9 cellular contexts compared by ENCODE assay signal in the genomic region with DNA sequence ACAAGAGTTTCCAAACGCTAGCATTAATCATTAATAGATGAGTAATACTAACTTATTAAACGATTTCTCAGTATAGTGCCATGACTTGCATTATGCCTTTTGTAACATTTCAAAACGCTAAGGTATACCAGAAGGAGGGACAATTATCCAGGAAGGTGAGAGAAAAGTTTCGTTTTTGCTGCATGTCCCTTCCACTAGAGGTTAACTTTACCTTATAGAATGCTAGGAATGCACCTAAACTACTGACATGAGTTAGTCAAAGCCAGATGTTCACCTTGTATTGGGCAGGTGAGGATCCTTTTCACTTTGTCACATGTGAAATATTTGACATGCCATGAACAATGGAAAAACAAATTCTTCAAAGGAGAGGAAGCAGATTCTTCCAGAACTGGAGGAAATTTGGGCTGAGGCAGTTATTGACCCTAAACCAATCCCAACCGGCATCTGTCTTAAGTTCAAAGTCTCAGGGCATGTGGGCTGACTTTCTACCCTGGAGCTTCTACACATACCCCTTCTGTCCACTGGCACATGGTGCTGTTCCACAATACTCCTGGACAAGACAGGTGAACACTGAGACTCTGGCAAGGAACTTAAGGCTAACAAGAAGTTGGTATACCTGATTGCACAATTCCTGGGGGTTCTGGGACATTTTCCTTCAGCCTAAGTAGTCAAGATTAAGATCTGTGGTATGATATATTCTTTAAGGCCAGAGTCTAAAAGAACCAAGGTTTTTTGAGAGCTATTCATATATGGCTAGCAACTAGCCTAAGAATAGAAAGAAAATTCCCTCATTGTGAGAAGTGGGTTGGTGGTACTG. TPM values are rescaled to one million over a fixed set of nuclear protein-coding genes. Genes with fewer than 3 reads are reported as not detected.
DNase-seq lines count a peak whose midpoint lies in the region; ATAC-seq, FAIRE-seq and TF ChIP-seq lines count a peak whose summit lies in the region.
"Had no signal": no experiment of that assay in that cellular context is flagged by ENCODE, and none has a peak within 500 bp of the region (broad histone marks: within the 10 kb centered on the region; RNA-seq: fewer than 3 reads in every experiment).

No MANE protein-coding gene starts in this region.

- no peak for FAIRE-seq in HTR-8/SVneo (lab: Jason Lieb, UNC)

- intact Hi-C loops in Caco-2 (cut with micrococcal nuclease; ENCODE audit: unreplicated experiment) = loop anchor here (1.0 to 10.0 kb wide), 6 partner anchors 13 to 379 kb away; no protein-coding TSS in a partner anchor

- no peak for TF ChIP-seq CTCF in Caco-2 (IDR thresholded peaks at IDR 0.05; ENCODE audit: insufficient read depth in 1 of 2, low read depth in 1 of 2, low read length in 1 of 2, severe bottlenecking in 1 of 2, unreplicated experiment in 1 of 2)
- no peak for TF ChIP-seq CTCF in fibroblast of pulmonary artery (IDR thresholded peaks at IDR 0.05; ENCODE audit: low read length, missing control alignments)
- no peak for TF ChIP-seq CTCF in osteocyte (IDR thresholded peaks at IDR 0.05)

- H3K36me3 ChIP-seq in Caco-2 (ENCODE audit: control insufficient read depth, insufficient read depth, low read length) = no peaks in the 10 kb centered on the region

- CTCF ChIA-PET in Caco-2 (lab: Charles Lee) = no interaction called here

- no peak for ATAC-seq in T-helper 17 cell

- peaks cover 24% of the 10 kb centered on the region for H3K36me3 Mint-ChIP-seq in Caco-2 (ENCODE audit: insufficient read depth, unreplicated experiment)
- H3K36me3 Mint-ChIP-seq in T-helper 17 cell (ENCODE audit: low read depth) = peaks cover 5% of the 10 kb centered on the region
- H3K36me3 Mint-ChIP-seq in osteocyte (ENCODE audit: unreplicated experiment) = no peaks in the 10 kb centered on the region

- POLR2A ChIA-PET in Caco-2 (lab: Charles Lee) = no interaction called here

- H3K4me3 Mint-ChIP-seq in Caco-2 (ENCODE audit: unreplicated experiment) = peak overlapping the region; percentile 89
- peak overlapping the region; percentile 93 for H3K4me3 Mint-ChIP-seq in T-helper 17 cell
- H3K4me3 Mint-ChIP-seq in osteocyte (ENCODE audit: unreplicated experiment) = peak overlapping the region; percentile 81

- H3K9me3 Mint-ChIP-seq in Caco-2 (ENCODE audit: unreplicated experiment) (no peaks in the 10 kb centered on the region), osteocyte (ENCODE audit: unreplicated experiment) (no peaks in the 10 kb centered on the region)

- H3K27me3 ChIP-seq in Caco-2 (replicated peaks; ENCODE audit: control insufficient read depth, insufficient read depth, low read length) = no peaks in the 10 kb centered on the region

- peaks cover 19% of the 10 kb centered on the region for H3K4me1 ChIP-seq in Caco-2

- H3K4me1 Mint-ChIP-seq in Caco-2 (ENCODE audit: low read depth, unreplicated experiment) (no peaks in the 10 kb centered on the region), T-helper 17 cell (peaks cover 10% of the 10 kb centered on the region), osteocyte (ENCODE audit: unreplicated experiment) (peaks cover 23% of the 10 kb centered on the region)

- peak overlapping the region; percentile 82 for H3K27ac Mint-ChIP-seq in Caco-2 (ENCODE audit: unreplicated experiment)
- H3K27ac Mint-ChIP-seq in T-helper 17 cell = no peak overlapping the region
- H3K27ac Mint-ChIP-seq in osteocyte (ENCODE audit: unreplicated experiment) = peak overlapping the region; percentile 44

- in situ Hi-C loops in G401 (cut with HindIII; ENCODE audit: low sequenced_read_pairs) = no loop called here

- peak overlapping the region; percentile 77 for H3K4me3 ChIP-seq in Caco-2 (ENCODE audit: low read depth, low read length)
- peak overlapping the region; percentile 65 for H3K4me3 ChIP-seq in fibroblast of pulmonary artery (replicated peaks; ENCODE audit: low read depth, low read length)

- H3K9me3 ChIP-seq in Caco-2 (no peaks in the 10 kb centered on the region), T-helper 17 cell (ENCODE audit: control insufficient read depth, low read length, poor library complexity, severe bottlenecking) (no peaks in the 10 kb centered on the region)

- DNase-seq in Caco-2 (peak; percentile 30 to 38), T-helper 17 cell (no peak), fibroblast of pulmonary artery (ENCODE audit: low read depth) (no peak), osteocyte (ENCODE audit: extremely low spot score, unreplicated experiment) (no peak), NCI-H748 (lab: John Stamatoyannopoulos, UW; ENCODE audit: unreplicated experiment) (no peak), HTR-8/SVneo (ENCODE audit: insufficient read length, low spot score) (no peak), G401 (ENCODE audit: low spot score) (no peak), GM19240 (ENCODE audit: insufficient read length, low spot score) (no peak)
- DNase-seq: activated CD8-positive, alpha-beta memory T cell treated with anti-CD3 and anti-CD28 coated beads, Interleukin-2, amount 50 U/mL, for 4 hours had no signal

- BruUV-seq in Caco-2 (replicated peaks; lab: Mats Ljungman, UMichigan) = TSS peak; percentile 39

- H3K27me3 Mint-ChIP-seq in Caco-2 (ENCODE audit: insufficient read depth, unreplicated experiment) (no peaks in the 10 kb centered on the region), T-helper 17 cell (peaks cover 61% of the 10 kb centered on the region), osteocyte (ENCODE audit: unreplicated experiment) (peaks cover 4% of the 10 kb centered on the region)

RNA-seq across cellular contexts. Expression of a gene that starts 2.5 kb away (rescaled TPM):
- 35.7 and 42.3 TPM in 2 replicates for total RNA-seq in Caco-2 (2022)
- total RNA-seq in T-helper 17 cell = under 1 TPM; 0.15 to 0.57 TPM
- total RNA-seq in osteocyte = 18.5 and 20.5 TPM in 2 replicates
- total RNA-seq in G401 (2014; rRNA removed; shearing (Covaris generic)) = not detected in 2 replicates

Comparison
In these comparisons a context has a peak if more than half of its experiments do, and no peak if none do; other contexts are left out.
1. DNase-seq: peak in Caco-2 (2 of 2); none in T-helper 17 cell (0 of 3), fibroblast of pulmonary artery (single experiment), osteocyte (single experiment), NCI-H748 (single experiment), HTR-8/SVneo (single experiment), G401 (single experiment) and GM19240 (single experiment).
2. RNA of a gene that starts 2.5 kb away (total RNA-seq): 35.7 to 42.3 TPM in Caco-2 and 18.5 to 20.5 TPM in osteocyte; 0.15 to 0.57 TPM in T-helper 17 cell and not detected in G401; every median in the first group is over 10 times any median in the second.
3. Peak in every context shown above with its lines, with median percentiles within 50 percentile points of each other: H3K4me3 Mint-ChIP-seq.